15 cellular contexts compared by ENCODE assay signal in genomic region chr10:114970515-114970914, GRCh38. TPM values are rescaled to one million over a fixed set of nuclear protein-coding genes. Genes with fewer than 3 reads are reported as not detected.
A peak's percentile ranks its signal among the peaks of the same experiment; 100 is the strongest.
DNase-seq lines count a peak whose midpoint lies in the region; ATAC-seq, FAIRE-seq and TF ChIP-seq lines count a peak whose summit lies in the region.
"Had no signal": no experiment of that assay in that cellular context is flagged by ENCODE, and none has a peak within 500 bp of the region (broad histone marks: within the 10 kb centered on the region; RNA-seq: fewer than 3 reads in every experiment).

No MANE protein-coding gene starts in this region.

- no peak for FAIRE-seq in pancreas (lab: Jason Lieb, UNC)

- no peak overlapping the region for H2AFZ ChIP-seq in neural progenitor cell (replicated peaks)

- H3K4me2 ChIP-seq in neural progenitor cell, result peak overlapping the region; percentile 21

- peaks cover 17% of the 10 kb centered on the region for H3K36me3 ChIP-seq in NT2/D1 (ENCODE audit: insufficient read depth, insufficient read length, low read length)
- peaks cover 21% of the 10 kb centered on the region for H3K36me3 ChIP-seq in endodermal cell (ENCODE audit: control insufficient read depth, insufficient read depth, low read length)
- no peaks in the 10 kb centered on the region for H3K36me3 ChIP-seq in neural progenitor cell
- no peaks in the 10 kb centered on the region for H3K36me3 ChIP-seq in pancreas
- H3K36me3 ChIP-seq: upper lobe of left lung had no signal

- no peak overlapping the region for H3K9ac ChIP-seq in NT2/D1 (ENCODE audit: insufficient read length, low read depth)
- H3K9ac ChIP-seq in endodermal cell (ENCODE audit: extremely low read depth, low read length, poor library complexity, severe bottlenecking), result no peak overlapping the region
- H3K9ac ChIP-seq in neural progenitor cell, result no peak overlapping the region

- H4K20me1 ChIP-seq in neural progenitor cell (ENCODE audit: low read depth), result peaks cover 20% of the 10 kb centered on the region

- ATAC-seq in GM19324 (IDR thresholded peaks at IDR 0.05; ENCODE audit: low FRiP score, unreplicated experiment) (no peak), pancreas (no peak)
- ATAC-seq: activated T-cell treated with anti-CD3 and anti-CD28 coated beads, Interleukin-2, amount 50 U/mL, for 4 hours had no signal

- H3K4me3 Mint-ChIP-seq in endodermal cell (no peak overlapping the region), neural progenitor cell (no peak overlapping the region)
- H3K4me3 Mint-ChIP-seq: activated T-cell treated with anti-CD3 and anti-CD28 coated beads, Interleukin-2, amount 50 U/mL, for 4 hours had no signal

- H3K4me3 ChIP-seq in NT2/D1 (ENCODE audit: insufficient read length, low read depth), result no peak overlapping the region
- H3K4me3 ChIP-seq in endodermal cell (ENCODE audit: low read length), result no peak overlapping the region
- no peak overlapping the region for H3K4me3 ChIP-seq in neural progenitor cell
- no peak overlapping the region for H3K4me3 ChIP-seq in pancreas
- H3K4me3 ChIP-seq: cardiac muscle cell, SJSA1, upper lobe of left lung had no signal

- peak overlapping the region; percentile 30 for H3K27ac Mint-ChIP-seq in endodermal cell
- no peak overlapping the region for H3K27ac Mint-ChIP-seq in neural progenitor cell

- H3K4me1 Mint-ChIP-seq in endodermal cell (peaks cover 16% of the 10 kb centered on the region), neural progenitor cell (peaks cover 41% of the 10 kb centered on the region)

- DNase-seq in DMS 273 (lab: John Stamatoyannopoulos, UW; ENCODE audit: unreplicated experiment), result peak; percentile 6
- no peak for DNase-seq in DMS 273 treated with DMSO at 0.1 percent for 48 hours (lab: John Stamatoyannopoulos, UW)
- peak; percentile 2 for DNase-seq in NT2/D1 (ENCODE audit: low read depth, low spot score)
- peak; percentile 69 for DNase-seq in endodermal cell
- DNase-seq in neural progenitor cell (ENCODE audit: low spot score), result peak; percentile 23
- no peak for DNase-seq in pancreas
- no peak for DNase-seq in NCI-H187 (lab: John Stamatoyannopoulos, UW)
- DNase-seq: activated T-cell treated with anti-CD3 and anti-CD28 coated beads, Interleukin-2, amount 50 U/mL, for 4 hours; Caco-2; upper lobe of left lung; WERI-Rb-1 had no signal

- H3K4me1 ChIP-seq in NT2/D1 (ENCODE audit: insufficient read depth, insufficient read length), result no peaks in the 10 kb centered on the region
- H3K4me1 ChIP-seq in endodermal cell (ENCODE audit: control insufficient read depth, insufficient read depth, low read length), result peaks cover 9% of the 10 kb centered on the region
- peaks cover 56% of the 10 kb centered on the region for H3K4me1 ChIP-seq in neural progenitor cell
- H3K4me1 ChIP-seq in pancreas, result no peaks in the 10 kb centered on the region
- H3K4me1 ChIP-seq: Caco-2 had no signal

- H3K36me3 Mint-ChIP-seq in endodermal cell (ENCODE audit: low read depth) (peaks cover 13% of the 10 kb centered on the region), neural progenitor cell (peaks cover 2% of the 10 kb centered on the region)

- H3K9me3 ChIP-seq in NT2/D1 (ENCODE audit: insufficient read depth, low read length) (no peaks in the 10 kb centered on the region), endodermal cell (ENCODE audit: control insufficient read depth, low read length) (no peaks in the 10 kb centered on the region), neural progenitor cell (ENCODE audit: low read depth) (no peaks in the 10 kb centered on the region), pancreas (no peaks in the 10 kb centered on the region)
- H3K9me3 ChIP-seq: Caco-2, SJSA1, upper lobe of left lung had no signal

- H3K27ac ChIP-seq in endodermal cell (ENCODE audit: low read depth, low read length), result no peak overlapping the region
- peak overlapping the region; percentile 34 for H3K27ac ChIP-seq in neural progenitor cell
- H3K27ac ChIP-seq in pancreas, result no peak overlapping the region
- H3K27ac ChIP-seq: 22Rv1, cardiac muscle cell, SJSA1, upper lobe of left lung, WERI-Rb-1 had no signal

- no peak for TF ChIP-seq CTCF in endodermal cell (conservative IDR thresholded peaks at IDR 0.05)
- no peak for TF ChIP-seq CTCF in neural progenitor cell (IDR thresholded peaks at IDR 0.05)
- no peak for TF ChIP-seq CTCF in pancreas (IDR thresholded peaks at IDR 0.05)

- no peaks in the 10 kb centered on the region for H3K9me3 Mint-ChIP-seq in endodermal cell
- no peaks in the 10 kb centered on the region for H3K9me3 Mint-ChIP-seq in neural progenitor cell
- H3K9me3 Mint-ChIP-seq: activated T-cell treated with anti-CD3 and anti-CD28 coated beads, Interleukin-2, amount 50 U/mL, for 4 hours had no signal

- H3F3A ChIP-seq in neural progenitor cell (ENCODE audit: low read depth), result peaks cover 16% of the 10 kb centered on the region

- intact Hi-C loops in pancreas (cut with DNase I), result no loop called here

- peaks cover 65% of the 10 kb centered on the region for H3K79me2 ChIP-seq in neural progenitor cell (ENCODE audit: low read depth)

- WGBS in endodermal cell (ENCODE audit: insufficient coverage in 1 of 2, insufficient read length in 1 of 2), 2 experiments, result 77% methylated on average over 3 of the region's 4 CpGs; no CpG with 5 or more reads in 1 of the 2 experiments
- 84 to 85% methylated on average over 4 of the region's 4 CpGs for WGBS in pancreas, 2 donors

- H3K27me3 Mint-ChIP-seq in endodermal cell (ENCODE audit: insufficient read depth), result no peaks in the 10 kb centered on the region
- peaks cover 2% of the 10 kb centered on the region for H3K27me3 Mint-ChIP-seq in neural progenitor cell (ENCODE audit: insufficient read depth, low read depth)

- H3K27me3 ChIP-seq in NT2/D1 (ENCODE audit: insufficient read depth, insufficient read length) (no peaks in the 10 kb centered on the region), endodermal cell (ENCODE audit: control insufficient read depth, insufficient read depth, low read length, poor library complexity, severe bottlenecking) (no peaks in the 10 kb centered on the region), neural progenitor cell (no peaks in the 10 kb centered on the region), pancreas (no peaks in the 10 kb centered on the region)
- H3K27me3 ChIP-seq: cardiac muscle cell, SJSA1, upper lobe of left lung had no signal

RNA-seq across cellular contexts. Expression of gene TRUB1, which starts 32.5 kb away (rescaled TPM):
- total RNA-seq in endodermal cell (10 to 100 TPM; 18.5 to 18.8 TPM), neural progenitor cell (ENCODE audit: low replicate concordance) (27.2 and 41.9 TPM in 2 replicates), pancreas (1 to 10 TPM; 4.0 to 9.2 (median 6.6) TPM)
- 24.8 TPM for polyA plus RNA-seq in endodermal cell (2013, experiment 1 of 2)
- polyA plus RNA-seq in endodermal cell (2013, experiment 2 of 2), result 22.6 TPM
- 1 to 10 TPM; 2.5 to 6.6 TPM for polyA plus RNA-seq in pancreas

Comparison
In these comparisons a context has a peak if more than half of its experiments do, and no peak if none do; other contexts are left out.
1. DNase-seq: peak in DMS 273 (single experiment), NT2/D1 (single experiment), endodermal cell (single experiment) and neural progenitor cell (single experiment); none in DMS 273 treated with DMSO at 0.1 percent for 48 hours (single experiment), pancreas (0 of 6) and NCI-H187 (0 of 2).